ENCODE assay signal across 11 cellular contexts in the genomic region with DNA sequence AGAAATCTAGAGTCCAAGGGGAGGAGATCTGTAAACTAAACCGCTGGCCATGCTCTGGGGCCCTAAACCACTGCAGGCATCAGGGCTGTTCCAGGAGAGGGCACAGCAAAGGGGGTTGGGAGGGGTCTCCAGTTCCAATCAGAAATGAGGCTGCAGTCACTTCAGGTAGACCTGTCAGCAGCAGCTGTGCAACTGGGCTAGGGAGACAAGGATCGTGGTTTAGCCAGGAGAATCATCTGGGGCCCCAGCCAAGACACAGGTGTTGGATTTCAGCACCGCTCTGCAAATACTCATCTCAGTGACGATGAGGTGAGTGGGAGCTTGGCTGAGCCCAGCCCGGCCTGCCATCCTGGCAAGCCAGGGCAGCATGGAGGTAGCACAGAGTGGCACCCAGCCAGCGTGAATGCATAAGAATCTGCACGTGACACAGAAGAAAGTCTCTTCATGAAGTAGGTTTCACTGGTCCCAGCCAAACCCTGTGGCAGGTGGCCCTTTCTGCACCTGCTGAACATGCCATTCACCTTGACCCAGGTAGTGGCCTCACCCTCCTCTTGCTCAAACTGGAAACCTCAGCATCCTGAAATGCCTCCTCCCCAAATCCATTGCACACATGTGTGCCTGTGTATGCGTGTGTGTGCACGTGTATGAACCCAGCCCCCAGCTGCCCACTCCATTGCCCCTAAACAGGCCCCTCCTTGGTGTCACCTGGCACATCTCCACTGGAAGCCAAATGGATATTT. TPM values are rescaled to one million over a fixed set of nuclear protein-coding genes. Genes with fewer than 3 reads are reported as not detected.
DNase-seq lines count a peak whose midpoint lies in the region; ATAC-seq and TF ChIP-seq lines count a peak whose summit lies in the region.
"Had no signal": no experiment of that assay in that cellular context is flagged by ENCODE, and none has a peak within 500 bp of the region (broad histone marks: within the 10 kb centered on the region; RNA-seq: fewer than 3 reads in every experiment).

No MANE protein-coding gene starts in this region.

- H3K9me3 ChIP-seq in Peyer's patch, result no peaks in the 10 kb centered on the region
- no peaks in the 10 kb centered on the region for H3K9me3 ChIP-seq in psoas muscle
- H3K9me3 ChIP-seq in smooth muscle cell (replicated peaks; ENCODE audit: low read depth), result no peaks in the 10 kb centered on the region

- no peak overlapping the region for H2AFZ ChIP-seq in smooth muscle cell (ENCODE audit: low read depth)
- H2AFZ ChIP-seq: PC-9 had no signal

- H3K27ac ChIP-seq in Peyer's patch, result no peak overlapping the region
- no peak overlapping the region for H3K27ac ChIP-seq in psoas muscle
- H3K27ac ChIP-seq in smooth muscle cell (ENCODE audit: low read depth), result no peak overlapping the region
- H3K27ac ChIP-seq: PC-9 had no signal

- no peaks in the 10 kb centered on the region for H3K27me3 ChIP-seq in Peyer's patch
- peaks cover 0 to 24% (median 3%) of the 10 kb centered on the region in 3 donors for H3K27me3 ChIP-seq in psoas muscle (ENCODE audit: insufficient read depth in 3 of 3, low read length in 2 of 3)
- no peaks in the 10 kb centered on the region for H3K27me3 ChIP-seq in smooth muscle cell (ENCODE audit: low read depth)

- H3K4me3 ChIP-seq in Peyer's patch (no peak overlapping the region), psoas muscle (no peak overlapping the region), smooth muscle cell (no peak overlapping the region)
- H3K4me3 ChIP-seq: PC-9 had no signal

- DNase-seq in GM10266 (ENCODE audit: extremely low spot score) (peak; percentile 34), Peyer's patch (peak; percentile 15 to 55 (median 48)), psoas muscle (peak; percentile 14 to 51), hippocampal formation (lab: John Stamatoyannopoulos, UW) (no peak), smooth muscle cell (lab: John Stamatoyannopoulos, UW; ENCODE audit: unreplicated experiment) (no peak), amygdala (lab: John Stamatoyannopoulos, UW) (no peak)
- DNase-seq: NCI-H1048, PC-9 had no signal

- H4K20me1 ChIP-seq in smooth muscle cell (ENCODE audit: low read depth), result no peaks in the 10 kb centered on the region

- H3K36me3 ChIP-seq in Peyer's patch (no peaks in the 10 kb centered on the region), psoas muscle (ENCODE audit: insufficient read depth in 1 of 2, low read depth in 1 of 2) (no peaks in the 10 kb centered on the region), smooth muscle cell (ENCODE audit: low read depth) (no peaks in the 10 kb centered on the region)

- TF ChIP-seq CTCF in GM10266 (IDR thresholded peaks at IDR 0.05; ENCODE audit: control insufficient read depth, insufficient read depth, low read depth, missing control alignments), result no peak
- TF ChIP-seq CTCF in Peyer's patch (IDR thresholded peaks at IDR 0.05), result no peak
- no peak for TF ChIP-seq CTCF in psoas muscle (IDR thresholded peaks at IDR 0.05)
- no peak for TF ChIP-seq CTCF in smooth muscle cell (IDR thresholded peaks at IDR 0.05; ENCODE audit: borderline replicate concordance, insufficient read depth, poor library complexity, severe bottlenecking)

- intact Hi-C loops in psoas muscle (cut with DNase I), result no loop called here

- no peaks in the 10 kb centered on the region for H3F3A ChIP-seq in smooth muscle cell (ENCODE audit: low read depth)

- ATAC-seq in esophagus mucosa (peak; percentile 50), psoas muscle (no peak), HG02981 (IDR thresholded peaks at IDR 0.05; ENCODE audit: unreplicated experiment) (no peak)

- H3K79me2 ChIP-seq in smooth muscle cell (ENCODE audit: low read depth), result no peaks in the 10 kb centered on the region

- H3K4me2 ChIP-seq in smooth muscle cell, result no peak overlapping the region
- H3K4me2 ChIP-seq: PC-9 had no signal

- no peak for TF ChIP-seq POLR2A in Peyer's patch (IDR thresholded peaks at IDR 0.05)

- no peaks in the 10 kb centered on the region for H3K4me1 ChIP-seq in Peyer's patch
- no peaks in the 10 kb centered on the region for H3K4me1 ChIP-seq in psoas muscle
- H3K4me1 ChIP-seq in smooth muscle cell (ENCODE audit: low read depth), result peaks cover 5% of the 10 kb centered on the region

- H3K9ac ChIP-seq in smooth muscle cell (ENCODE audit: low read depth), result no peak overlapping the region

- 73 to 79% (median 75%) methylated on average over 9 of the region's 9 CpGs for WGBS in psoas muscle, 3 donors
- WGBS in smooth muscle cell (ENCODE audit: low lambda C conversion rate), result 80% methylated on average over 9 of the region's 9 CpGs

RNA-seq across cellular contexts. Expression of gene GPRIN2, which starts 9.7 kb away (rescaled TPM):
- total RNA-seq in Peyer's patch (10 to 100 TPM in 3 of 4 donors, 1 to 10 TPM in 1; 6.6 to 79.9 (median 54.7) TPM), esophagus mucosa (4.5 TPM), psoas muscle (not detected), smooth muscle cell (0.54 TPM in 1 of 2 replicates, not detected in the other)
- polyA plus RNA-seq in psoas muscle (not detected), smooth muscle cell (0.34 and 0.54 TPM in 2 replicates)
- total RNA-seq: endothelial cell of umbilical vein had no signal
- polyA plus RNA-seq: endothelial cell of umbilical vein had no signal

RNA-seq across cellular contexts. Expression of gene SYT15, which starts 32.2 kb away (rescaled TPM):
- 1 to 10 TPM in 1 of 4 donors, under 1 TPM in 3; 0.18 to 4.1 (median 0.46) TPM for total RNA-seq in Peyer's patch
- 1.4 TPM for total RNA-seq in esophagus mucosa
- 1 to 10 TPM; 1.7 to 2.8 (median 2.5) TPM for total RNA-seq in psoas muscle
- polyA plus RNA-seq in psoas muscle, result under 1 TPM; 0.18 to 0.98 (median 0.80) TPM
- 0.13 and 0.22 TPM in 2 replicates for total RNA-seq in smooth muscle cell
- polyA plus RNA-seq in smooth muscle cell, result 0.89 and 1.4 TPM in 2 replicates

Comparison
In these comparisons a context has a peak if more than half of its experiments do, and no peak if none do; other contexts are left out.
1. DNase-seq: peak in GM10266 (single experiment), Peyer's patch (3 of 3) and psoas muscle (2 of 2); none in hippocampal formation (0 of 2), smooth muscle cell (single experiment) and amygdala (0 of 56).